11 cellular contexts compared by ENCODE assay signal in genomic region chr7:106114735-106115383, GRCh38. TPM values are rescaled to one million over a fixed set of nuclear protein-coding genes. Genes with fewer than 3 reads are reported as not detected.
DNase-seq lines count a peak whose midpoint lies in the region; ATAC-seq, FAIRE-seq and TF ChIP-seq lines count a peak whose summit lies in the region.
"Had no signal": no experiment of that assay in that cellular context is flagged by ENCODE, and none has a peak within 500 bp of the region (broad histone marks: within the 10 kb centered on the region; RNA-seq: fewer than 3 reads in every experiment).

No MANE protein-coding gene starts in this region.

- 0 out of 2 replicates have a peak overlapping the region, but pooled peaks have one; percentile 3 for H2AFZ ChIP-seq in K562 (ENCODE audit: low read depth, low read length)

- in situ Hi-C loops in K562 (cut with MboI) = no loop called here

- no peaks in the 10 kb centered on the region for H3K36me3 ChIP-seq in CD8-positive, alpha-beta T cell (ENCODE audit: insufficient read depth, low read length)
- H3K36me3 ChIP-seq in K562 (ENCODE audit: control insufficient read depth, insufficient read depth, low read length) (no peaks in the 10 kb centered on the region), skeletal muscle tissue (ENCODE audit: control insufficient read depth in 3 of 3, insufficient read depth in 3 of 3, low read length in 3 of 3) (no peaks in the 10 kb centered on the region), tibial artery (no peaks in the 10 kb centered on the region)
- H3K36me3 ChIP-seq: SJCRH30 had no signal

- H3K9me3 ChIP-seq in CD8-positive, alpha-beta T cell (ENCODE audit: low read length) = no peaks in the 10 kb centered on the region
- peaks cover 7% of the 10 kb centered on the region; the same call in 1 of the 2 replicates for H3K9me3 ChIP-seq in K562 (replicated peaks; ENCODE audit: control insufficient read depth, insufficient read depth, low read depth, low read length)
- H3K9me3 ChIP-seq in skeletal muscle tissue (ENCODE audit: control insufficient read depth in 3 of 3, low read length in 3 of 3) = no peaks in the 10 kb centered on the region
- no peaks in the 10 kb centered on the region for H3K9me3 ChIP-seq in tibial artery
- H3K9me3 ChIP-seq: SJCRH30 had no signal

- no peak for TF ChIP-seq POLR2A in K562 (conservative IDR thresholded peaks at IDR 0.05)

- no peaks in the 10 kb centered on the region for H3K27me3 ChIP-seq in CD8-positive, alpha-beta T cell (ENCODE audit: insufficient read depth, low read length)
- H3K27me3 ChIP-seq in K562 (ENCODE audit: control insufficient read depth in 2 of 2, insufficient read depth in 2 of 2, low read length in 2 of 2) (no peaks in the 10 kb centered on the region), skeletal muscle tissue (ENCODE audit: control insufficient read depth in 3 of 3, insufficient read depth in 3 of 3, low read length in 3 of 3) (no peaks in the 10 kb centered on the region), tibial artery (no peaks in the 10 kb centered on the region)
- H3K27me3 ChIP-seq: SJCRH30 had no signal

- TF ChIP-seq RAD21 in K562 (CRISPR knock-in tag; conservative IDR thresholded peaks at IDR 0.05 in 1 of 2, IDR thresholded peaks at IDR 0.05 in 1 of 2) = no peak

- peaks cover 58% of the 10 kb centered on the region for H3K4me1 ChIP-seq in CD8-positive, alpha-beta T cell (ENCODE audit: insufficient read depth, low read length)
- H3K4me1 ChIP-seq in K562 (replicated peaks in 1 of 2; ENCODE audit: control insufficient read depth in 2 of 2, insufficient read depth in 2 of 2, low read length in 2 of 2) (peaks cover 10 to 15% of the 10 kb centered on the region in 2 experiments), skeletal muscle tissue (ENCODE audit: control insufficient read depth in 3 of 3, insufficient read depth in 3 of 3, low read length in 3 of 3) (peaks cover 6 to 33% (median 17%) of the 10 kb centered on the region in 3 donors), tibial artery (peaks cover 0 to 17% (median 6%) of the 10 kb centered on the region in 4 donors)

- H3K9me3 Mint-ChIP-seq in CD8-positive, alpha-beta T cell = no peaks in the 10 kb centered on the region
- H3K9me3 Mint-ChIP-seq in T-cell = no peaks in the 10 kb centered on the region

- no TSS peak for BruUV-seq in K562 (replicated peaks; lab: Mats Ljungman, UMichigan)

- ATAC-seq in CD8-positive, alpha-beta T cell = no peak
- ATAC-seq in T-cell (replicated peaks in 1 of 4) = no peak
- no peak for ATAC-seq in K562

- H3K4me3 ChIP-seq in CD8-positive, alpha-beta T cell (ENCODE audit: low read depth, low read length) = peak overlapping the region; percentile 9
- H3K4me3 ChIP-seq in K562 (no peak overlapping the region), skeletal muscle tissue (ENCODE audit: low read length in 3 of 3) (no peak overlapping the region), tibial artery (no peak overlapping the region)
- H3K4me3 ChIP-seq: SJCRH30 had no signal

- no peaks in the 10 kb centered on the region for H3K27me3 Mint-ChIP-seq in CD8-positive, alpha-beta T cell (ENCODE audit: low read depth)
- no peaks in the 10 kb centered on the region for H3K27me3 Mint-ChIP-seq in T-cell

- peak in 6 of 7 experiments; percentile 17 to 63 (median 36) for DNase-seq in CD8-positive, alpha-beta T cell
- peak in 28 of 34 experiments; percentile 7 to 53 (median 23) for DNase-seq in T-cell
- no peak for DNase-seq in K562 (ENCODE audit: extremely low read depth in 1 of 4, low spot score in 3 of 4)
- DNase-seq in COLO829 (ENCODE audit: low spot score) = no peak
- no peak for DNase-seq in NCI-H1092 (lab: John Stamatoyannopoulos, UW)
- no peak for DNase-seq in tibial artery
- no peak for DNase-seq in NCI-H2029 (lab: John Stamatoyannopoulos, UW)
- DNase-seq: foreskin melanocyte, KBM-7, SJCRH30 had no signal

- TF ChIP-seq EP300 in K562 (IDR thresholded peaks at IDR 0.05; ENCODE audit: low read length) = no peak

- no peak overlapping the region for H3K4me2 ChIP-seq in K562 (ENCODE audit: insufficient read depth, low read length)

- H3K4me3 Mint-ChIP-seq in CD8-positive, alpha-beta T cell = peak overlapping the region; percentile 75
- peak overlapping the region; percentile 59 to 94 (median 64) for H3K4me3 Mint-ChIP-seq in T-cell

- H3K9ac ChIP-seq in K562 (ENCODE audit: insufficient read depth in 1 of 2, low read depth in 2 of 2, low read length in 2 of 2) = no peak overlapping the region
- H3K9ac ChIP-seq in skeletal muscle tissue (ENCODE audit: low read depth in 1 of 3, low read length in 3 of 3) = no peak overlapping the region

- no peaks in the 10 kb centered on the region for H4K20me1 ChIP-seq in K562 (replicated peaks; ENCODE audit: control insufficient read depth, insufficient read depth, low read length)

- POLR2A ChIA-PET in CD8-positive, alpha-beta T cell (lab: Charles Lee) = interaction anchor here (0.6 to 1.4 kb wide), 3 partner anchors 32 to 56 kb away, joined by 3 read pairs; no protein-coding TSS in a partner anchor
- POLR2A ChIA-PET in T-cell (lab: Charles Lee) (interaction anchor here in 1 of 2 donors (0.6 to 0.7 kb wide), 3 partner anchors 29 to 1057 kb away, joined by 3 to 4 read pairs (median 3); no protein-coding TSS in a partner anchor), K562 (lab: Yijun Ruan, JAX) (interaction anchor here (0.7 kb wide), 1 partner anchor 37 kb away, joined by 3 read pairs; no protein-coding TSS in a partner anchor)

- 33% methylated on average over 5 of the region's 5 CpGs for WGBS in K562 (ENCODE audit: insufficient coverage, low coverage, missing lambda C conversion rate)

- no peak for TF ChIP-seq CTCF in CD8-positive, alpha-beta T cell (IDR thresholded peaks at IDR 0.05)
- TF ChIP-seq CTCF in K562 (IDR thresholded peaks at IDR 0.05 in 2 of 3, conservative IDR thresholded peaks at IDR 0.05 in 1 of 3; ENCODE audit: insufficient read depth in 2 of 3, low read depth in 1 of 3, low read length in 3 of 3) = no peak
- no peak for TF ChIP-seq CTCF in tibial artery (IDR thresholded peaks at IDR 0.05)

- peak overlapping the region; percentile 93 for H3K27ac Mint-ChIP-seq in CD8-positive, alpha-beta T cell
- H3K27ac Mint-ChIP-seq in T-cell = peak overlapping the region; percentile 90 to 91

- H3K36me3 Mint-ChIP-seq in CD8-positive, alpha-beta T cell = peaks cover 10% of the 10 kb centered on the region
- no peaks in the 10 kb centered on the region for H3K36me3 Mint-ChIP-seq in T-cell

- FAIRE-seq in K562 (lab: Jason Lieb, UNC) = no peak

- H3K79me2 ChIP-seq in K562 (ENCODE audit: control insufficient read depth, insufficient read depth, low read length) = peaks cover 22% of the 10 kb centered on the region

- H3K9me1 ChIP-seq in K562 (ENCODE audit: control insufficient read depth, insufficient read depth, low read length) = no peaks in the 10 kb centered on the region

- intact Hi-C loops in CD8-positive, alpha-beta T cell (cut with DNase I, micrococcal nuclease) = loop anchor here (5.0 to 10.0 kb wide), 16 partner anchors 43 to 1908 kb away; partner anchors contain the start of genes CCDC71L (in 2 of the 2), RINT1 (in 2 of the 2), ATXN7L1 (in 1 of the 2) and CBLL1 (in 1 of the 2)
- intact Hi-C loops in K562 (cut with micrococcal nuclease) (loop anchor here (10.0 kb wide), 1 partner anchor 870 kb away; no protein-coding TSS in a partner anchor), tibial artery (cut with DNase I; ENCODE audit: low total_unique reads) (no loop called here)

- CTCF ChIA-PET in CD8-positive, alpha-beta T cell (lab: Charles Lee) = interaction anchor here (0.6 to 2.8 kb wide), 4 partner anchors 11 to 1036 kb away, joined by 3 to 14 read pairs (median 5); no protein-coding TSS in a partner anchor
- CTCF ChIA-PET in T-cell (lab: Charles Lee) (interaction anchor here (0.6 to 1.6 kb wide), 3 partner anchors 11 to 44 kb away, joined by 3 to 6 read pairs (median 5); no protein-coding TSS in a partner anchor), K562 (lab: Yijun Ruan, JAX; ENCODE audit: low intra/inter-chr PET ratio) (no interaction called here)

- H3K4me1 Mint-ChIP-seq in CD8-positive, alpha-beta T cell (ENCODE audit: low read depth) = peaks cover 57% of the 10 kb centered on the region
- H3K4me1 Mint-ChIP-seq in T-cell = peaks cover 60 to 67% (median 60%) of the 10 kb centered on the region in 3 donors

- peak overlapping the region; percentile 22 for H3K27ac ChIP-seq in CD8-positive, alpha-beta T cell (ENCODE audit: low read depth, low read length)
- H3K27ac ChIP-seq in K562 (ENCODE audit: extremely low read depth, low read depth, low read length) (no peak overlapping the region), skeletal muscle tissue (ENCODE audit: low read depth, low read length) (peak overlapping the region; percentile 49), tibial artery (peak overlapping the region in 1 of 2 donors; percentile 52)
- H3K27ac ChIP-seq: SJCRH30 had no signal

TF ChIP-seq in K562, 482 proteins besides CTCF, POLR2A, EP300 and RAD21 (continues in another document):
- TF ChIP-seq SRSF7 (optimal IDR thresholded peaks at IDR 0.05; ENCODE audit: low read depth, low read length) = no peak
- TF ChIP-seq STAT5A (IDR thresholded peaks at IDR 0.05; ENCODE audit: borderline replicate concordance, low read length) = no peak
- TF ChIP-seq CBFA2T3 (IDR thresholded peaks at IDR 0.05) = 0 out of 2 replicates have a peak, but pooled peaks have one; percentile 7

RNA-seq across cellular contexts. Expression of gene SYPL1, which starts 2.7 kb away (rescaled TPM):
- 10 to 100 TPM; 50.0 to 51.2 TPM for total RNA-seq in CD8-positive, alpha-beta T cell
- total RNA-seq in T-cell (10 to 100 TPM; 36.5 to 44.7 (median 42.6) TPM), K562 (2014; rRNA removed) (23.8 and 25.5 TPM in 2 replicates), K562 (2014; rRNA removed; fragmentation: Illumina TruSeq; extraction: Trizol) (51.3 and 58.3 TPM in 2 replicates), K562 (2015; rRNA removed; fragmentation: Illumina TruSeq; extraction: Trizol) (45.0 and 47.8 TPM in 2 replicates), K562 (2021) (70.2 and 73.4 TPM in 2 replicates), skeletal muscle tissue (53.2 TPM)
- total RNA-seq in K562 (2011; cell fraction: chromatin; rRNA removed; ENCODE audit: low replicate concordance) = 58.3 and 92.7 TPM in 2 replicates
- 54.4 and 68.0 TPM in 2 replicates for total RNA-seq in K562 (2011; cell fraction: nucleolus; rRNA removed)
- 90.3 and 115 TPM in 2 replicates for total RNA-seq in K562 (2011; cell fraction: nucleoplasm; rRNA removed)
- polyA plus RNA-seq in K562 (2011; rRNA removed) (71.7 and 100 TPM in 2 replicates), K562 (2014; fragmentation: Illumina TruSeq; extraction: Trizol) (71.9 and 81.5 TPM in 2 replicates), K562 (2014; fragmentation: Nextera tagmentation; extraction: Ambion mirVana) (100 to 1,000 TPM; 171 to 214 TPM), K562 (2014; rRNA removed) (53.5 and 54.1 TPM in 2 replicates)
- polyA plus RNA-seq in K562 (2011; cell fraction: cytosol; rRNA removed) = 41.5 and 68.5 TPM in 2 replicates
- polyA plus RNA-seq in K562 (2011; cell fraction: nucleus; rRNA removed) = 15.7 and 22.1 TPM in 2 replicates
- 94.6 and 111 TPM in 2 replicates for polyA plus RNA-seq in K562 (2012)
- polyA minus RNA-seq in K562 (2011; rRNA and poly(A)+ RNA removed) = 68.6 and 85.2 TPM in 2 replicates
- polyA minus RNA-seq in K562 (2011; cell fraction: cytosol; rRNA and poly(A)+ RNA removed) = 27.0 and 38.1 TPM in 2 replicates
- 14.4 and 20.3 TPM in 2 replicates for polyA minus RNA-seq in K562 (2011; cell fraction: nucleus; rRNA and poly(A)+ RNA removed)

Comparison
In these comparisons a context has a peak if more than half of its experiments do, and no peak if none do; other contexts are left out.
1. DNase-seq: peak in CD8-positive, alpha-beta T cell (6 of 7) and T-cell (28 of 34); none in K562 (0 of 4), COLO829 (single experiment), NCI-H1092 (single experiment), tibial artery (0 of 2) and NCI-H2029 (single experiment).